ENCODE assay signal across 1 cellular context in genomic region chr19:49487277-49488045, GRCh38.
TF ChIP-seq lines count a peak whose summit lies in the region.

Gene RPL13A, plus strand, starts transcription at chr19:49487608. Its CDS starts 22 bp downstream, at chr19:49487630.

TF ChIP-seq in HepG2, 621 proteins besides CTCF, POLR2A, EP300 and RAD21 (continued from another document and continues in another):
- TF ChIP-seq, protein P1, sequence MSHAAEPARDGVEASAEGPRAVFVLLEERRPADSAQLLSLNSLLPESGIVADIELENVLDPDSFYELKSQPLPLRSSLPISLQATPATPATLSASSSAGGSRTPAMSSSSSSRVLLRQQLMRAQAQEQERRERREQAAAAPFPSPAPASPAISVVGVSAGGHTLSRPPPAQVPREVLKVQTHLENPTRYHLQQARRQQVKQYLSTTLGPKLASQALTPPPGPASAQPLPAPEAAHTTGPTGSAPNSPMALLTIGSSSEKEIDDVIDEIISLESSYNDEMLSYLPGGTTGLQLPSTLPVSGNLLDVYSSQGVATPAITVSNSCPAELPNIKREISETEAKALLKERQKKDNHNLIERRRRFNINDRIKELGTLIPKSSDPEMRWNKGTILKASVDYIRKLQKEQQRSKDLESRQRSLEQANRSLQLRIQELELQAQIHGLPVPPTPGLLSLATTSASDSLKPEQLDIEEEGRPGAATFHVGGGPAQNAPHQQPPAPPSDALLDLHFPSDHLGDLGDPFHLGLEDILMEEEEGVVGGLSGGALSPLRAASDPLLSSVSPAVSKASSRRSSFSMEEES (CRISPR knock-in tag; IDR thresholded peaks at IDR 0.05): peak; percentile 80
- TF ChIP-seq USF2 (IDR thresholded peaks at IDR 0.05; ENCODE audit: low read depth, low read length) (peak; percentile 95), USF2 (CRISPR knock-in tag; IDR thresholded peaks at IDR 0.05; ENCODE audit: borderline replicate concordance) (peak; percentile 98; the same call in 1 of the 2 replicates), IKZF4 (CRISPR knock-in tag; IDR thresholded peaks at IDR 0.05; ENCODE audit: borderline replicate concordance, low read depth, not compliant biosample characterization) (no peak), SMYD3 (CRISPR knock-in tag; IDR thresholded peaks at IDR 0.05) (peak; percentile 48; the same call in 1 of the 2 replicates), SPEN (CRISPR knock-in tag; IDR thresholded peaks at IDR 0.05; ENCODE audit: low read depth) (peak; percentile 96), ZNF629 (CRISPR knock-in tag; conservative IDR thresholded peaks at IDR 0.05) (no peak), TFAP4 (IDR thresholded peaks at IDR 0.05; ENCODE audit: borderline replicate concordance, low read depth) (peak; percentile 24; the same call in 1 of the 2 replicates), BHLHE40 (IDR thresholded peaks at IDR 0.05; ENCODE audit: low read length) (no peak; the same call in 1 of the 2 replicates), NPAS2 (CRISPR knock-in tag; IDR thresholded peaks at IDR 0.05; ENCODE audit: borderline replicate concordance) (no peak), BCLAF1 (IDR thresholded peaks at IDR 0.05) (no peak), ZNF562 (CRISPR knock-in tag; IDR thresholded peaks at IDR 0.05; ENCODE audit: borderline replicate concordance) (no peak), MED8 (CRISPR knock-in tag; IDR thresholded peaks at IDR 0.05; ENCODE audit: insufficient replicate concordance) (peak; percentile 65), ZC3H13 (CRISPR knock-in tag; IDR thresholded peaks at IDR 0.05) (peak; percentile 49; the same call in 1 of the 2 replicates), FLYWCH1 (CRISPR knock-in tag; IDR thresholded peaks at IDR 0.05) (no peak), ZNF354B (CRISPR knock-in tag; IDR thresholded peaks at IDR 0.05) (no peak), ZNF10 (CRISPR knock-in tag; IDR thresholded peaks at IDR 0.05; ENCODE audit: borderline replicate concordance, low read depth) (no peak), TCF7 (IDR thresholded peaks at IDR 0.05; ENCODE audit: low read depth) (no peak), POLR2AphosphoS2 (IDR thresholded peaks at IDR 0.05; ENCODE audit: low read depth, low read length) (peak; percentile 96), MLX (CRISPR knock-in tag; IDR thresholded peaks at IDR 0.05) (0 out of 2 replicates have a peak, but pooled peaks have one; percentile 12), ZUFSP (CRISPR knock-in tag; IDR thresholded peaks at IDR 0.05; ENCODE audit: borderline replicate concordance) (no peak), ZNF367 (CRISPR knock-in tag; IDR thresholded peaks at IDR 0.05; ENCODE audit: borderline replicate concordance) (no peak; the same call in 1 of the 2 replicates), HIC2 (CRISPR knock-in tag; IDR thresholded peaks at IDR 0.05; ENCODE audit: low read depth) (no peak), ZFP1 (CRISPR knock-in tag; IDR thresholded peaks at IDR 0.05) (0 out of 2 replicates have a peak, but pooled peaks have one; percentile 83), RBFOX2 (IDR thresholded peaks at IDR 0.05; ENCODE audit: low read depth, low read length) (peak; percentile 99), ZNF30 (CRISPR knock-in tag; IDR thresholded peaks at IDR 0.05) (no peak), STAG1 (CRISPR knock-in tag; IDR thresholded peaks at IDR 0.05) (no peak), SMARCE1 (IDR thresholded peaks at IDR 0.05; ENCODE audit: borderline replicate concordance) (no peak), ZNF879 (CRISPR knock-in tag; IDR thresholded peaks at IDR 0.05) (no peak), CREB3 (CRISPR knock-in tag; IDR thresholded peaks at IDR 0.05) (0 out of 2 replicates have a peak, but pooled peaks have one; percentile 78), TCF7L2 (IDR thresholded peaks at IDR 0.05; ENCODE audit: low read depth, low read length) (no peak), MIER3 (CRISPR knock-in tag; IDR thresholded peaks at IDR 0.05; ENCODE audit: borderline replicate concordance) (peak; percentile 75), AHDC1 (CRISPR knock-in tag; IDR thresholded peaks at IDR 0.05; ENCODE audit: borderline replicate concordance) (0 out of 2 replicates have a peak, but pooled peaks have one; percentile 26), ZNF724P (CRISPR knock-in tag; IDR thresholded peaks at IDR 0.05; ENCODE audit: borderline replicate concordance) (0 out of 2 replicates have a peak, but pooled peaks have one; percentile 82), ZNF432 (CRISPR knock-in tag; IDR thresholded peaks at IDR 0.05; ENCODE audit: borderline replicate concordance) (no peak), ZSCAN12 (CRISPR knock-in tag; IDR thresholded peaks at IDR 0.05) (0 out of 2 replicates have a peak, but pooled peaks have one; percentile 30), ASH2L (IDR thresholded peaks at IDR 0.05; ENCODE audit: insufficient read length, low read depth, low read length) (peak; percentile 87), AHR (CRISPR knock-in tag; IDR thresholded peaks at IDR 0.05) (peak; percentile 91), ELF1 (CRISPR knock-in tag; IDR thresholded peaks at IDR 0.05) (peak; percentile 92), YEATS2 (CRISPR knock-in tag; IDR thresholded peaks at IDR 0.05; ENCODE audit: borderline replicate concordance) (peak; percentile 100)
- TF ChIP-seq, protein P2, sequence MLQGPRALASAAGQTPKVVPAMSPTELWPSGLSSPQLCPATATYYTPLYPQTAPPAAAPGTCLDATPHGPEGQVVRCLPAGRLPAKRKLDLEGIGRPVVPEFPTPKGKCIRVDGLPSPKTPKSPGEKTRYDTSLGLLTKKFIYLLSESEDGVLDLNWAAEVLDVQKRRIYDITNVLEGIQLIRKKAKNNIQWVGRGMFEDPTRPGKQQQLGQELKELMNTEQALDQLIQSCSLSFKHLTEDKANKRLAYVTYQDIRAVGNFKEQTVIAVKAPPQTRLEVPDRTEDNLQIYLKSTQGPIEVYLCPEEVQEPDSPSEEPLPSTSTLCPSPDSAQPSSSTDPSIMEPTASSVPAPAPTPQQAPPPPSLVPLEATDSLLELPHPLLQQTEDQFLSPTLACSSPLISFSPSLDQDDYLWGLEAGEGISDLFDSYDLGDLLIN (CRISPR knock-in tag; IDR thresholded peaks at IDR 0.05; ENCODE audit: borderline replicate concordance): no peak
